Comparison of ENCODE assay signal across 2 cellular contexts in genomic region chr18:7901657-7902056, GRCh38.
TF ChIP-seq lines count a peak whose summit lies in the region.

No MANE protein-coding gene starts in this region.

TF ChIP-seq in A549, 52 proteins besides CTCF, POLR2A, EP300 and RAD21 (continued from another document):
- TF ChIP-seq HOXB13 (CRISPR knock-in tag; IDR thresholded peaks at IDR 0.05; ENCODE audit: low read depth) (no peak), JUN (IDR thresholded peaks at IDR 0.05) (no peak), POLR2AphosphoS2 (conservative IDR thresholded peaks at IDR 0.05; ENCODE audit: low read length) (no peak), HOXB5 (CRISPR knock-in tag; IDR thresholded peaks at IDR 0.05) (no peak), HEYL (CRISPR knock-in tag; IDR thresholded peaks at IDR 0.05) (no peak), BCL3 (IDR thresholded peaks at IDR 0.05) (no peak), MAX (IDR thresholded peaks at IDR 0.05) (no peak), TP53 (CRISPR knock-in tag; IDR thresholded peaks at IDR 0.05) (no peak), FOXS1 (CRISPR knock-in tag; IDR thresholded peaks at IDR 0.05) (no peak), PBX3 (IDR thresholded peaks at IDR 0.05) (no peak)

TF ChIP-seq in IMR-90, 13 proteins besides CTCF, POLR2A, EP300 and RAD21 (continued from another document):
- TF ChIP-seq RCOR1 (IDR thresholded peaks at IDR 0.05; ENCODE audit: insufficient replicate concordance, low read length) (no peak), CEBPB (IDR thresholded peaks at IDR 0.05; ENCODE audit: low read depth, low read length) (peak; percentile 64; the same call in 1 of the 2 replicates), CHD1 (IDR thresholded peaks at IDR 0.05; ENCODE audit: low read depth, low read length) (no peak), MAZ (IDR thresholded peaks at IDR 0.05; ENCODE audit: borderline replicate concordance, low read depth, low read length) (no peak), MXI1 (IDR thresholded peaks at IDR 0.05; ENCODE audit: borderline replicate concordance, low read depth, low read length) (no peak), USF2 (IDR thresholded peaks at IDR 0.05; ENCODE audit: low read depth, low read length) (no peak), ELK1 (IDR thresholded peaks at IDR 0.05; ENCODE audit: borderline replicate concordance, low read depth, low read length) (no peak)
